In the genomic region with DNA sequence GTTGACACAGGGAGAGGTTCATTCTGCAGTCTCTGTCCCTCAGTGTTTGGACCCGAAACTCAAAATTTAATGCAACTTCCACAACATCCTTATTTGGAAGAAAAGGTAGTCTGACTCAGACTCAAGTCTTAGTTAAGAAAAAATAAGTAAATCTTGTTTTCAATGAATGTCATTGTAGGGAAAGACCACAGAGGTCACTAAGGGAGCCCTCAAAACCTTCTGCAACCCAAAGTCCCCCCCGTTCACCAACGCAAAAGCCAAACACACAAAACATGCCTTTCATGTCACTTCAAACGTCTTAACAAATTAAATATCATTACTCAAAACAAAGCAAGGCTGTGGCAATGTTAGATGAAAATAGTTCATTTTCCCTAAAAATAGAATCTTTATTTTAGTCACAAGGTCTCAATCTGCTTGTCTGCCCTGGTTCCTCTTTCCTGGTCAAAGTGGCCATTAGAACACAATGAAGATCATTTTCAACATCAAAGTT, we compare ENCODE assay signal across 1 cellular context.
TF ChIP-seq lines count a peak whose summit lies in the region.

No MANE protein-coding gene starts in this region.

TF ChIP-seq in HepG2, 621 proteins besides CTCF, POLR2A, EP300 and RAD21 (continued from another document):
- TF ChIP-seq CAMTA2 (CRISPR knock-in tag; IDR thresholded peaks at IDR 0.05; ENCODE audit: borderline replicate concordance) (no peak), CEBPG (CRISPR knock-in tag; IDR thresholded peaks at IDR 0.05) (0 out of 2 replicates have a peak, but pooled peaks have one; percentile 7), RARA (CRISPR knock-in tag; IDR thresholded peaks at IDR 0.05) (peak; percentile 71), CREM (IDR thresholded peaks at IDR 0.05) (peak; percentile 50; the same call in 1 of the 2 replicates), CREM (CRISPR knock-in tag; IDR thresholded peaks at IDR 0.05) (no peak), ZMYM4 (CRISPR knock-in tag; IDR thresholded peaks at IDR 0.05) (no peak)
- TF ChIP-seq, protein P1, sequence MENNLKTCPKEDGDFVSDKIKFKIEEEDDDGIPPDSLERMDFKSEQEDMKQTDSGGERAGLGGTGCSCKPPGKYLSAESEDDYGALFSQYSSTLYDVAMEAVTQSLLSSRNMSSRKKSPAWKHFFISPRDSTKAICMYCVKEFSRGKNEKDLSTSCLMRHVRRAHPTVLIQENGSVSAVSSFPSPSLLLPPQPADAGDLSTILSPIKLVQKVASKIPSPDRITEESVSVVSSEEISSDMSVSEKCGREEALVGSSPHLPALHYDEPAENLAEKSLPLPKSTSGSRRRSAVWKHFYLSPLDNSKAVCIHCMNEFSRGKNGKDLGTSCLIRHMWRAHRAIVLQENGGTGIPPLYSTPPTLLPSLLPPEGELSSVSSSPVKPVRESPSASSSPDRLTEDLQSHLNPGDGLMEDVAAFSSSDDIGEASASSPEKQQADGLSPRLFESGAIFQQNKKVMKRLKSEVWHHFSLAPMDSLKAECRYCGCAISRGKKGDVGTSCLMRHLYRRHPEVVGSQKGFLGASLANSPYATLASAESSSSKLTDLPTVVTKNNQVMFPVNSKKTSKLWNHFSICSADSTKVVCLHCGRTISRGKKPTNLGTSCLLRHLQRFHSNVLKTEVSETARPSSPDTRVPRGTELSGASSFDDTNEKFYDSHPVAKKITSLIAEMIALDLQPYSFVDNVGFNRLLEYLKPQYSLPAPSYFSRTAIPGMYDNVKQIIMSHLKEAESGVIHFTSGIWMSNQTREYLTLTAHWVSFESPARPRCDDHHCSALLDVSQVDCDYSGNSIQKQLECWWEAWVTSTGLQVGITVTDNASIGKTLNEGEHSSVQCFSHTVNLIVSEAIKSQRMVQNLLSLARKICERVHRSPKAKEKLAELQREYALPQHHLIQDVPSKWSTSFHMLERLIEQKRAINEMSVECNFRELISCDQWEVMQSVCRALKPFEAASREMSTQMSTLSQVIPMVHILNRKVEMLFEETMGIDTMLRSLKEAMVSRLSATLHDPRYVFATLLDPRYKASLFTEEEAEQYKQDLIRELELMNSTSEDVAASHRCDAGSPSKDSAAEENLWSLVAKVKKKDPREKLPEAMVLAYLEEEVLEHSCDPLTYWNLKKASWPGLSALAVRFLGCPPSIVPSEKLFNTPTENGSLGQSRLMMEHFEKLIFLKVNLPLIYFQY (CRISPR knock-in tag; IDR thresholded peaks at IDR 0.05; ENCODE audit: borderline replicate concordance): no peak
- TF ChIP-seq, protein P2, sequence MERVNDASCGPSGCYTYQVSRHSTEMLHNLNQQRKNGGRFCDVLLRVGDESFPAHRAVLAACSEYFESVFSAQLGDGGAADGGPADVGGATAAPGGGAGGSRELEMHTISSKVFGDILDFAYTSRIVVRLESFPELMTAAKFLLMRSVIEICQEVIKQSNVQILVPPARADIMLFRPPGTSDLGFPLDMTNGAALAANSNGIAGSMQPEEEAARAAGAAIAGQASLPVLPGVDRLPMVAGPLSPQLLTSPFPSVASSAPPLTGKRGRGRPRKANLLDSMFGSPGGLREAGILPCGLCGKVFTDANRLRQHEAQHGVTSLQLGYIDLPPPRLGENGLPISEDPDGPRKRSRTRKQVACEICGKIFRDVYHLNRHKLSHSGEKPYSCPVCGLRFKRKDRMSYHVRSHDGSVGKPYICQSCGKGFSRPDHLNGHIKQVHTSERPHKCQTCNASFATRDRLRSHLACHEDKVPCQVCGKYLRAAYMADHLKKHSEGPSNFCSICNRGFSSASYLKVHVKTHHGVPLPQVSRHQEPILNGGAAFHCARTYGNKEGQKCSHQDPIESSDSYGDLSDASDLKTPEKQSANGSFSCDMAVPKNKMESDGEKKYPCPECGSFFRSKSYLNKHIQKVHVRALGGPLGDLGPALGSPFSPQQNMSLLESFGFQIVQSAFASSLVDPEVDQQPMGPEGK (CRISPR knock-in tag; IDR thresholded peaks at IDR 0.05): peak; percentile 49; the same call in 1 of the 2 replicates
